In the genomic region with DNA sequence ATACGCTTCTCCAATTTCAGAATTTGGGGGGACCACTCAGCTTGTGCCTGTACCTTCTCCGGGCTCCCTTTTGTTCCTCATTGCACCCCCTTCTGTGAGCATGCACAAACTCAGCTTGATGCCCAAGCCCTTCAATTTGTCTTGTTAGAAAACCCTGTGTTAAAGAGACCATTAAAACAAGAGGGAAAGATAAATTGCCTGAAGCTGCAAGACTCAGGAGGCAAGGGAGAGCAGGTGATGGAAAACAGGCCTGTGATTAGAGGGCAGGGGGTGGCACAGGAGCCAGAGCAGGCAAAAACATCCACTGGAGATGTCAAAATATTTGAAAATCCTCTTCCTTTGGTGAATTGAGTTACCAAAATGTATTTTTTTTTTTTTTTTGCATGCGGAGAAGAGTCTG, we compare ENCODE assay signal across 16 cellular contexts.
DNase-seq lines count a peak whose midpoint lies in the region; ATAC-seq and TF ChIP-seq lines count a peak whose summit lies in the region.
"Had no signal": no experiment of that assay in that cellular context is flagged by ENCODE, and none has a peak within 500 bp of the region (broad histone marks: within the 10 kb centered on the region; RNA-seq: fewer than 3 reads in every experiment).

No MANE protein-coding gene starts in this region.

- H3K4me3 ChIP-seq in GM23338, result no peak overlapping the region
- H3K4me3 ChIP-seq: BLaER1 treated with 17β-estradiol and CSF1 and Interleukin-3, amounts not matched to agents 10 nM and 100 nM; HAP-1 had no signal

- peaks cover 43% of the 10 kb centered on the region for H3K4me1 ChIP-seq in GM23338 (ENCODE audit: insufficient read depth)
- H3K4me1 ChIP-seq: BLaER1 treated with 17β-estradiol and CSF1 and Interleukin-3, amounts not matched to agents 10 nM and 100 nM had no signal

- 0 out of 2 replicates have a peak overlapping the region, but pooled peaks have one; percentile 3 for H3K4me2 ChIP-seq in GM23338
- H3K4me2 ChIP-seq: BLaER1 treated with 17β-estradiol and CSF1 and Interleukin-3, amounts not matched to agents 10 nM and 100 nM had no signal

- ATAC-seq in GM23338 (no peak), HG03469 (IDR thresholded peaks at IDR 0.05; ENCODE audit: unreplicated experiment) (no peak)

- H3K36me3 ChIP-seq in GM23338 (ENCODE audit: insufficient read depth), result peaks cover 3% of the 10 kb centered on the region; the same call in 1 of the 2 replicates
- H3K36me3 ChIP-seq: HAP-1 had no signal

- no peaks in the 10 kb centered on the region; the same call in 1 of the 2 replicates for H4K20me1 ChIP-seq in GM23338 (replicated peaks; ENCODE audit: insufficient read depth)
- H4K20me1 ChIP-seq: BLaER1 treated with 17β-estradiol and CSF1 and Interleukin-3, amounts not matched to agents 10 nM and 100 nM had no signal

- H3K27me3 ChIP-seq in GM23338 (ENCODE audit: insufficient read depth), result peaks cover 54% of the 10 kb centered on the region
- H3K27me3 ChIP-seq: BLaER1 treated with 17β-estradiol and CSF1 and Interleukin-3, amounts not matched to agents 10 nM and 100 nM had no signal

- H3K27ac Mint-ChIP-seq in GM23338 (no peak overlapping the region), osteocyte (ENCODE audit: unreplicated experiment) (peak overlapping the region; percentile 39)
- H3K27ac Mint-ChIP-seq: CD4-positive, CD25-positive, alpha-beta regulatory T cell; HFFc6 had no signal

- H3F3A ChIP-seq in GM23338 (replicated peaks; ENCODE audit: low read depth), result peaks cover 5% of the 10 kb centered on the region; the same call in 1 of the 2 replicates

- H3K27me3 Mint-ChIP-seq in GM23338 (ENCODE audit: insufficient read depth, low read depth, poor library complexity), result peaks cover 15% of the 10 kb centered on the region
- no peaks in the 10 kb centered on the region for H3K27me3 Mint-ChIP-seq in osteocyte (ENCODE audit: unreplicated experiment)
- H3K27me3 Mint-ChIP-seq: CD4-positive, CD25-positive, alpha-beta regulatory T cell had no signal

- H3K79me2 ChIP-seq in GM23338 (replicated peaks; ENCODE audit: insufficient read depth), result no peaks in the 10 kb centered on the region

- no peaks in the 10 kb centered on the region for H3K9me2 ChIP-seq in GM23338 (ENCODE audit: insufficient read depth)

- H3K4me1 Mint-ChIP-seq in GM23338, result peaks cover 45% of the 10 kb centered on the region
- H3K4me1 Mint-ChIP-seq in osteocyte (ENCODE audit: unreplicated experiment), result peaks cover 20% of the 10 kb centered on the region

- no peak overlapping the region for H2AFZ ChIP-seq in GM23338

- peaks cover 30% of the 10 kb centered on the region for H3K36me3 Mint-ChIP-seq in GM23338 (ENCODE audit: low read depth)
- peaks cover 31% of the 10 kb centered on the region for H3K36me3 Mint-ChIP-seq in osteocyte (ENCODE audit: unreplicated experiment)

- DNase-seq in NCI-H2081 (lab: John Stamatoyannopoulos, UW) (peak; percentile 24 to 64), NCI-H2081 treated with DMSO at 0.1 percent for 48 hours (lab: John Stamatoyannopoulos, UW) (no peak), GM23338 (ENCODE audit: low spot score) (no peak), NCI-H2227 treated with DMSO at 0.1 percent for 48 hours (lab: John Stamatoyannopoulos, UW) (peak; percentile 46), osteocyte (ENCODE audit: extremely low spot score, unreplicated experiment) (no peak), foreskin melanocyte (no peak), NCI-H1694 treated with DMSO at 0.1 percent for 48 hours (lab: John Stamatoyannopoulos, UW) (no peak)
- DNase-seq: 8988T; AML-193; CD4-positive, CD25-positive, alpha-beta regulatory T cell; DMS79; HFFc6 had no signal

- H3K9me3 Mint-ChIP-seq in GM23338 (peaks cover 22% of the 10 kb centered on the region), osteocyte (ENCODE audit: unreplicated experiment) (peaks cover 14% of the 10 kb centered on the region)
- H3K9me3 Mint-ChIP-seq: HFFc6 had no signal

- no peak overlapping the region for H3K27ac ChIP-seq in GM23338 (ENCODE audit: low read depth)
- H3K27ac ChIP-seq: BLaER1 treated with 17β-estradiol and CSF1 and Interleukin-3, amounts not matched to agents 10 nM and 100 nM; HL-60 had no signal

- no peak overlapping the region for H3K4me3 Mint-ChIP-seq in GM23338
- H3K4me3 Mint-ChIP-seq in osteocyte (ENCODE audit: unreplicated experiment), result no peak overlapping the region
- H3K4me3 Mint-ChIP-seq: CD4-positive, CD25-positive, alpha-beta regulatory T cell; HFFc6 had no signal

- TF ChIP-seq CTCF in GM23338 (conservative IDR thresholded peaks at IDR 0.05; ENCODE audit: low read depth in 2 of 2) (no peak), osteocyte (IDR thresholded peaks at IDR 0.05) (no peak)

TF ChIP-seq in GM23338, 12 proteins besides CTCF, POLR2A, EP300 and RAD21 (continues in another document):
- TF ChIP-seq, protein P1, sequence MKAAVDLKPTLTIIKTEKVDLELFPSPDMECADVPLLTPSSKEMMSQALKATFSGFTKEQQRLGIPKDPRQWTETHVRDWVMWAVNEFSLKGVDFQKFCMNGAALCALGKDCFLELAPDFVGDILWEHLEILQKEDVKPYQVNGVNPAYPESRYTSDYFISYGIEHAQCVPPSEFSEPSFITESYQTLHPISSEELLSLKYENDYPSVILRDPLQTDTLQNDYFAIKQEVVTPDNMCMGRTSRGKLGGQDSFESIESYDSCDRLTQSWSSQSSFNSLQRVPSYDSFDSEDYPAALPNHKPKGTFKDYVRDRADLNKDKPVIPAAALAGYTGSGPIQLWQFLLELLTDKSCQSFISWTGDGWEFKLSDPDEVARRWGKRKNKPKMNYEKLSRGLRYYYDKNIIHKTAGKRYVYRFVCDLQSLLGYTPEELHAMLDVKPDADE (IDR thresholded peaks at IDR 0.05), result no peak
- no peak for TF ChIP-seq REST (IDR thresholded peaks at IDR 0.05; ENCODE audit: unreplicated experiment)
- no peak for TF ChIP-seq ZNF331 (CRISPR knock-in tag; IDR thresholded peaks at IDR 0.05; ENCODE audit: low read depth)
- no peak for TF ChIP-seq ZNF114 (CRISPR knock-in tag; IDR thresholded peaks at IDR 0.05)
- no peak for TF ChIP-seq EZH2 (IDR thresholded peaks at IDR 0.05; ENCODE audit: low read depth, unreplicated experiment)
- no peak for TF ChIP-seq JUNB (IDR thresholded peaks at IDR 0.05; ENCODE audit: unreplicated experiment)
- TF ChIP-seq NANOG (IDR thresholded peaks at IDR 0.05; ENCODE audit: borderline replicate concordance), result no peak
- TF ChIP-seq CREB1 (CRISPR knock-in tag; IDR thresholded peaks at IDR 0.05; ENCODE audit: low read depth), result no peak
- no peak for TF ChIP-seq EZH2phosphoT487 (IDR thresholded peaks at IDR 0.05; ENCODE audit: unreplicated experiment)
- TF ChIP-seq POLR2AphosphoS5 (IDR thresholded peaks at IDR 0.05; ENCODE audit: low read depth), result no peak
- TF ChIP-seq STAT1 (IDR thresholded peaks at IDR 0.05; ENCODE audit: unreplicated experiment), result no peak

Comparison
In these comparisons a context has a peak if more than half of its experiments do, and no peak if none do; other contexts are left out.
1. DNase-seq: peak in NCI-H2081 (2 of 2) and NCI-H2227 treated with DMSO at 0.1 percent for 48 hours (single experiment); none in NCI-H2081 treated with DMSO at 0.1 percent for 48 hours (single experiment), GM23338 (single experiment), osteocyte (single experiment), foreskin melanocyte (single experiment) and NCI-H1694 treated with DMSO at 0.1 percent for 48 hours (single experiment).